In the genomic region with DNA sequence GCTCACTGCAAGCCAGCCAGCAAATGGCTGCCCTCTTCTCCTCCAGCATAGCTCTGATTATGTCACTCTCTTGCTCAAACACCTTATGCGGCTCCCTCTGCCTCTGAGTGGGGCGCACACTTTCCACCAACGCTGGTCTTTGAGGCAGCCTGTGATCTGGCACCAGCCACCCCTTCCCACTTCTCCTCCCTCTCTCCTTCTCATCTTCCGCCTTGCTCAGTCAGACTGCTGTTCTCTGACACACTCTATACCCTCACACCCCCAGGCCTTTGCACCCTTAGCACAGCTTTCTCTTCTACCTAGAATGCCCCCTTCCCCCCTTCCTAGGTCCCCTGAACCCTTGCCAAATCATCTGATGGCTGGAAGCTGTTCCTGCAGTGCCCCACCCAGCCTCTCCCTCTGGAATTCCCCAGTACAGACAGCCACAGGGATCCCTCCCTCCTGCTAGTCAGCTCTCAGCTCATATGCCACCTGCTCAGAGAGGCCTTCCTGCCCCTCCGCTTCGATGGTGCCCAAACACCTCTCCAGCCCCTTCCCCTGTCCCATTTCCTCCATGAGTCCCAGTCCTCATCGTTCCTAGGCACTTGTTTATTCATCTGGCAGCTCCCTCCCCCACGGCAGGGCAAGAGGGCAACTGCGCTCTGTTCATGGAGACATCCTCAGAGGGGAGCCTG, we compare ENCODE assay signal across 9 cellular contexts. TPM values are rescaled to one million over a fixed set of nuclear protein-coding genes. Genes with fewer than 3 reads are reported as not detected.
A peak's percentile ranks its signal among the peaks of the same experiment; 100 is the strongest.
DNase-seq lines count a peak whose midpoint lies in the region; ATAC-seq and TF ChIP-seq lines count a peak whose summit lies in the region.
"Had no signal": no experiment of that assay in that cellular context is flagged by ENCODE, and none has a peak within 500 bp of the region (broad histone marks: within the 10 kb centered on the region; RNA-seq: fewer than 3 reads in every experiment).

No MANE protein-coding gene starts in this region.

- no peaks in the 10 kb centered on the region for H3K79me2 ChIP-seq in hepatocyte

- no peak overlapping the region for H3K4ac ChIP-seq in neuronal stem cell (ENCODE audit: low read length)

- no peaks in the 10 kb centered on the region for H3K9me3 ChIP-seq in hepatocyte (ENCODE audit: low read depth)
- H3K9me3 ChIP-seq in stomach smooth muscle (ENCODE audit: control insufficient read depth in 2 of 2, low read length in 2 of 2): no peaks in the 10 kb centered on the region
- no peaks in the 10 kb centered on the region for H3K9me3 ChIP-seq in neuronal stem cell (replicated peaks in 1 of 2; ENCODE audit: control insufficient read depth in 2 of 2, insufficient read depth in 1 of 2, low read depth in 1 of 2, low read length in 2 of 2)

- H3K9ac ChIP-seq in stomach smooth muscle (ENCODE audit: low read length in 2 of 2) (peak overlapping the region; percentile 24 to 36), neuronal stem cell (ENCODE audit: low read depth, low read length, poor library complexity) (no peak overlapping the region)

- no peak for ATAC-seq in HG02970 (IDR thresholded peaks at IDR 0.05; ENCODE audit: low FRiP score, unreplicated experiment)

- H3K4me1 ChIP-seq in hepatocyte (ENCODE audit: insufficient read depth): peaks cover 21% of the 10 kb centered on the region
- peaks cover 63% of the 10 kb centered on the region for H3K4me1 ChIP-seq in stomach smooth muscle (ENCODE audit: control insufficient read depth, insufficient read depth, low read length)
- H3K4me1 ChIP-seq in neuronal stem cell (ENCODE audit: control insufficient read depth in 2 of 2, insufficient read depth in 1 of 2, low read depth in 1 of 2, low read length in 2 of 2): peaks cover 0 to 3% of the 10 kb centered on the region in 2 donors

- no peak overlapping the region for H2BK5ac ChIP-seq in neuronal stem cell (ENCODE audit: low read length)

- no peak overlapping the region for H4K8ac ChIP-seq in neuronal stem cell (ENCODE audit: low read depth, low read length)

- H3K27me3 ChIP-seq in hepatocyte (no peaks in the 10 kb centered on the region), stomach smooth muscle (ENCODE audit: control insufficient read depth in 1 of 2, insufficient read depth in 2 of 2, low read length in 2 of 2) (no peaks in the 10 kb centered on the region), neuronal stem cell (ENCODE audit: control insufficient read depth in 3 of 3, insufficient read depth in 3 of 3, low read depth in 1 of 3, low read length in 3 of 3) (peaks cover 0 to 80% (median 0%) of the 10 kb centered on the region in 3 experiments)

- no peak overlapping the region for H2BK15ac ChIP-seq in neuronal stem cell (ENCODE audit: low read length)

- no peak overlapping the region for H2AFZ ChIP-seq in hepatocyte
- H2AFZ ChIP-seq in neuronal stem cell (ENCODE audit: low read length): no peak overlapping the region

- H3K27ac ChIP-seq in VCaP (0 out of 2 replicates have a peak overlapping the region, but pooled peaks have one; percentile 23), hepatocyte (peak overlapping the region; percentile 27), stomach smooth muscle (ENCODE audit: low read length) (peak overlapping the region; percentile 53), neuronal stem cell (replicated peaks; ENCODE audit: low read length) (no peak overlapping the region)

- peak; percentile 43 for DNase-seq in HK-2 (ENCODE audit: unreplicated experiment)
- peak; percentile 70 for DNase-seq in hepatocyte (ENCODE audit: low spot score)
- DNase-seq in neuronal stem cell (ENCODE audit: low spot score): no peak
- no peak for DNase-seq in NCI-H774 (lab: John Stamatoyannopoulos, UW)
- DNase-seq: activated T-cell treated with anti-CD3 and anti-CD28 coated beads, Interleukin-2, amount 50 U/mL, for 48 hours; RPMI8226 had no signal

- H3K4me2 ChIP-seq in hepatocyte (no peak overlapping the region), neuronal stem cell (ENCODE audit: insufficient read depth, low read length, poor library complexity, severe bottlenecking) (no peak overlapping the region)

- H3K18ac ChIP-seq in neuronal stem cell (ENCODE audit: low read length): no peak overlapping the region

- TF ChIP-seq CTCF in VCaP (conservative IDR thresholded peaks at IDR 0.05) (0 out of 2 replicates have a peak, but pooled peaks have one; percentile 7), hepatocyte (IDR thresholded peaks at IDR 0.05; ENCODE audit: poor library complexity) (no peak)

- no peak overlapping the region for H2BK120ac ChIP-seq in neuronal stem cell (ENCODE audit: low read depth, low read length)

- H3K79me1 ChIP-seq in neuronal stem cell (ENCODE audit: low read depth, low read length): no peaks in the 10 kb centered on the region

- H3K14ac ChIP-seq in neuronal stem cell (ENCODE audit: low read length): no peak overlapping the region

- H3K4me3 ChIP-seq in hepatocyte (no peak overlapping the region), stomach smooth muscle (ENCODE audit: low read length in 2 of 2) (peak overlapping the region in 1 of 2 donors; percentile 22), neuronal stem cell (ENCODE audit: low read length in 2 of 2) (no peak overlapping the region)

- H3K36me3 ChIP-seq in hepatocyte (replicated peaks; ENCODE audit: insufficient read depth, low read depth) (no peaks in the 10 kb centered on the region), stomach smooth muscle (ENCODE audit: control insufficient read depth in 2 of 2, insufficient read depth in 2 of 2, low read length in 2 of 2) (peaks cover 3 to 7% of the 10 kb centered on the region in 2 donors), neuronal stem cell (replicated peaks in 1 of 2; ENCODE audit: control insufficient read depth in 2 of 2, insufficient read depth in 2 of 2, low read length in 2 of 2) (no peaks in the 10 kb centered on the region)

- no peak overlapping the region for H2AK5ac ChIP-seq in neuronal stem cell (ENCODE audit: low read depth, low read length)

- H4K20me1 ChIP-seq in hepatocyte (ENCODE audit: insufficient read depth, poor library complexity, severe bottlenecking): no peaks in the 10 kb centered on the region

- no peak overlapping the region for H2BK12ac ChIP-seq in neuronal stem cell (ENCODE audit: low read length)

- 80% methylated on average over 8 of the region's 9 CpGs for WGBS in hepatocyte (ENCODE audit: low lambda C conversion rate, missing lambda C conversion rate)
- WGBS in neuronal stem cell (ENCODE audit: extremely low coverage in 2 of 2, insufficient read length in 2 of 2, insufficient replicate concordance in 1 of 2), 2 donors: no CpG with 5 or more reads among the region's 9 CpGs

- no peaks in the 10 kb centered on the region for H3K9me2 ChIP-seq in hepatocyte (replicated peaks; ENCODE audit: insufficient read depth)

- no peak overlapping the region for H4K91ac ChIP-seq in neuronal stem cell (ENCODE audit: low read depth, low read length, poor library complexity)

- H3K23ac ChIP-seq in neuronal stem cell (ENCODE audit: low read depth, low read length, poor library complexity): no peak overlapping the region

RNA-seq across cellular contexts. Expression of gene PEF1, which starts 21.8 kb away (rescaled TPM):
- 70.7 and 85.9 TPM in 2 replicates for total RNA-seq in hepatocyte
- polyA plus RNA-seq in hepatocyte: 85.5 and 89.0 TPM in 2 replicates
- 43.1 TPM for polyA plus RNA-seq in neuronal stem cell (2013, experiment 1 of 2)
- polyA plus RNA-seq in neuronal stem cell (2013, experiment 2 of 2): 43.8 TPM

RNA-seq across cellular contexts. Expression of gene COL16A1, which starts 37.4 kb away (rescaled TPM):
- 95.1 and 127 TPM in 2 replicates for total RNA-seq in hepatocyte
- polyA plus RNA-seq in hepatocyte: 90.2 and 116 TPM in 2 replicates
- 1.2 TPM for polyA plus RNA-seq in neuronal stem cell (2013, experiment 1 of 2)
- 1.3 TPM for polyA plus RNA-seq in neuronal stem cell (2013, experiment 2 of 2)

RNA-seq across cellular contexts. Expression of gene HCRTR1, which starts 48.9 kb away (rescaled TPM):
- 0.28 TPM in 1 of 2 replicates, not detected in the other for total RNA-seq in hepatocyte
- 0.68 TPM in 1 of 2 replicates, not detected in the other for polyA plus RNA-seq in hepatocyte
- polyA plus RNA-seq in neuronal stem cell (2013, experiment 1 of 2): 0.28 TPM
- 0.22 TPM for polyA plus RNA-seq in neuronal stem cell (2013, experiment 2 of 2)

Comparison
In these comparisons a context has a peak if more than half of its experiments do, and no peak if none do; other contexts are left out.
1. DNase-seq: peak in HK-2 (single experiment) and hepatocyte (single experiment); none in neuronal stem cell (single experiment) and NCI-H774 (single experiment).